ENCODE assay signal across 1 cellular context in genomic region chr15:65832549-65833364, GRCh38.
TF ChIP-seq lines count a peak whose summit lies in the region.

No MANE protein-coding gene starts in this region.

TF ChIP-seq in HEK293, 187 proteins besides CTCF, POLR2A, EP300 and RAD21 (continued from another document and continues in another):
- TF ChIP-seq PRDM2 (tag by site-specific recombination; IDR thresholded peaks at IDR 0.05; ENCODE audit: borderline replicate concordance) (no peak), ZNF513 (tag by site-specific recombination; IDR thresholded peaks at IDR 0.05) (peak; percentile 15; the same call in 1 of the 2 replicates), ZNF335 (tag by site-specific recombination; conservative IDR thresholded peaks at IDR 0.05) (peak; percentile 78; the same call in 1 of the 2 replicates), SCRT2 (tag by site-specific recombination; IDR thresholded peaks at IDR 0.05) (peak; percentile 93), ZNF366 (tag by site-specific recombination; conservative IDR thresholded peaks at IDR 0.05) (peak; percentile 96), PRDM1 (tag by site-specific recombination; IDR thresholded peaks at IDR 0.05) (peak; percentile 83), ZNF639 (tag by site-specific recombination; IDR thresholded peaks at IDR 0.05) (peak; percentile 97), ZNF426 (tag by site-specific recombination; IDR thresholded peaks at IDR 0.05) (no peak), ZSCAN30 (tag by site-specific recombination; IDR thresholded peaks at IDR 0.05) (peak; percentile 93), ELK4 (IDR thresholded peaks at IDR 0.05; ENCODE audit: borderline replicate concordance, low read depth, low read length) (no peak), ZNF692 (tag by site-specific recombination; IDR thresholded peaks at IDR 0.05) (peak; percentile 97), ZNF155 (tag by site-specific recombination; IDR thresholded peaks at IDR 0.05) (no peak), ZNF175 (tag by site-specific recombination; IDR thresholded peaks at IDR 0.05) (no peak), ZNF362 (tag by site-specific recombination; IDR thresholded peaks at IDR 0.05) (no peak), PRDM10 (tag by site-specific recombination; IDR thresholded peaks at IDR 0.05) (peak; percentile 98), ZFP37 (tag by site-specific recombination; IDR thresholded peaks at IDR 0.05) (no peak), ZBTB10 (tag by site-specific recombination; IDR thresholded peaks at IDR 0.05) (no peak), ZNF48 (tag by site-specific recombination; IDR thresholded peaks at IDR 0.05) (no peak), TCF7L2 (IDR thresholded peaks at IDR 0.05; ENCODE audit: borderline replicate concordance, low read depth, low read length) (no peak), SP3 (tag by site-specific recombination; IDR thresholded peaks at IDR 0.05) (peak; percentile 21; the same call in 1 of the 2 replicates), ZNF514 (tag by site-specific recombination; IDR thresholded peaks at IDR 0.05) (no peak), KLF17 (tag by site-specific recombination; IDR thresholded peaks at IDR 0.05) (peak; percentile 83; the same call in 1 of the 2 replicates), SALL2 (tag by site-specific recombination; IDR thresholded peaks at IDR 0.05; ENCODE audit: borderline replicate concordance) (no peak), SP7 (tag by site-specific recombination; IDR thresholded peaks at IDR 0.05) (peak; percentile 99), ZBTB20 (tag by site-specific recombination; IDR thresholded peaks at IDR 0.05) (peak; percentile 67; the same call in 1 of the 2 replicates), ZNF10 (tag by site-specific recombination; IDR thresholded peaks at IDR 0.05) (peak; percentile 85; the same call in 1 of the 2 replicates), ZNF629 (tag by site-specific recombination; IDR thresholded peaks at IDR 0.05) (peak; percentile 99), ZNF677 (tag by site-specific recombination; IDR thresholded peaks at IDR 0.05) (no peak), ZBTB7A (tag by site-specific recombination; IDR thresholded peaks at IDR 0.05; ENCODE audit: low read depth) (peak; percentile 35; the same call in 1 of the 2 replicates), YY2 (tag by site-specific recombination; IDR thresholded peaks at IDR 0.05) (no peak), ZNF292 (tag by site-specific recombination; IDR thresholded peaks at IDR 0.05; ENCODE audit: borderline replicate concordance, low read depth) (no peak), ZNF146 (tag by site-specific recombination; IDR thresholded peaks at IDR 0.05) (peak; percentile 43; the same call in 1 of the 2 replicates), KLF16 (tag by site-specific recombination; IDR thresholded peaks at IDR 0.05) (no peak), ZNF843 (tag by site-specific recombination; IDR thresholded peaks at IDR 0.05) (peak; percentile 91), ZNF621 (tag by site-specific recombination; IDR thresholded peaks at IDR 0.05) (no peak), ZNF549 (tag by site-specific recombination; IDR thresholded peaks at IDR 0.05) (no peak), ZNF302 (tag by site-specific recombination; IDR thresholded peaks at IDR 0.05; ENCODE audit: low read depth) (no peak), ZNF266 (tag by site-specific recombination; IDR thresholded peaks at IDR 0.05; ENCODE audit: low read depth) (no peak)
